ENCODE assay signal across 10 cellular contexts in the genomic region with DNA sequence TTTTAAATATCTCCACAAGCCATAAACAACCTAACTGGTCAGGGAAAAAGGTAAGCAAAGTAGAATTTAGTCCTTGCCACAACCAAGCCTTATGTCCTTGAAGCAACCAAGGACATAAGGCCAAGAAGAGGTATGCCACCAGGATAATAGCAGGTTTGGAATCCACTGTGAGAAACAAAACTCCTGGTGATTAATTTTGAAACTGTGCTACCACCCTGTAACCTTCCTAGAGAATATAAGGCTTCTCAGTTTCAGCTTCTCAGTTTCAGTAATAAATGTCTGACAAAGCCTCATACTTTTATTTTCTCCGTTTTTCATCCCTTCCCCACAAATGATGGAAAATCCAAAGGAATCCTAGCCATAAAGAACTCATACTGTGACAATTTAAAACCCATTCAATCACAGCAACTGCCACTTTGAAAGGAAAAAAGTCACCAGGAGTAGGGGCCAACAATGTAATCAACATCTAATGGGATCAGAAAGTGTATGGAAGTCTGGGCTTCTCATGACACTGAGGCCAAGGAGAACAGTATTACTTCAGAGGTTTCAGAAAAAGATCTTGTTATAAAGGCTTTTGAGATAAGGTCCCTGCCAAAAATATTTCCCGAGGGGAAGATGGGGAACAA.
DNase-seq lines count a peak whose midpoint lies in the region; ATAC-seq and TF ChIP-seq lines count a peak whose summit lies in the region.
"Had no signal": no experiment of that assay in that cellular context is flagged by ENCODE, and none has a peak within 500 bp of the region (broad histone marks: within the 10 kb centered on the region; RNA-seq: fewer than 3 reads in every experiment).

No MANE protein-coding gene starts in this region.

- no peaks in the 10 kb centered on the region for H3K27me3 ChIP-seq in smooth muscle cell (ENCODE audit: low read depth)

- peak overlapping the region; percentile 81 for H3K27ac ChIP-seq in smooth muscle cell (ENCODE audit: low read depth)

- peaks cover 14% of the 10 kb centered on the region for H3K79me2 ChIP-seq in smooth muscle cell (ENCODE audit: low read depth)

- 51% methylated on average over 2 of the region's 2 CpGs for WGBS in smooth muscle cell (ENCODE audit: low lambda C conversion rate)

- H3K4me3 ChIP-seq in smooth muscle cell = no peak overlapping the region

- intact Hi-C loops in left ventricle myocardium superior (cut with micrococcal nuclease) = no loop called here

- H3K4me2 ChIP-seq in smooth muscle cell = peak overlapping the region; percentile 65

- no peak overlapping the region for H2AFZ ChIP-seq in smooth muscle cell (ENCODE audit: low read depth)

- H3K9ac ChIP-seq in smooth muscle cell (ENCODE audit: low read depth) = peak overlapping the region; percentile 21

- TF ChIP-seq CTCF in smooth muscle cell (IDR thresholded peaks at IDR 0.05; ENCODE audit: borderline replicate concordance, insufficient read depth, poor library complexity, severe bottlenecking) = no peak

- no peaks in the 10 kb centered on the region for H3K36me3 ChIP-seq in smooth muscle cell (ENCODE audit: low read depth)

- peaks cover 2% of the 10 kb centered on the region for H3F3A ChIP-seq in smooth muscle cell (ENCODE audit: low read depth)

- no peaks in the 10 kb centered on the region for H3K9me3 ChIP-seq in smooth muscle cell (replicated peaks; ENCODE audit: low read depth)

- peaks cover 9% of the 10 kb centered on the region for H4K20me1 ChIP-seq in smooth muscle cell (ENCODE audit: low read depth)

- H3K4me1 ChIP-seq in smooth muscle cell (ENCODE audit: low read depth) = peaks cover 15% of the 10 kb centered on the region

- DNase-seq in NCI-H82 (lab: John Stamatoyannopoulos, UW) (peak; percentile 40), left ventricle myocardium superior (no peak), smooth muscle cell (lab: John Stamatoyannopoulos, UW; ENCODE audit: unreplicated experiment) (no peak), Kasumi-1 (lab: John Stamatoyannopoulos, UW) (no peak), OCI-M1 (lab: John Stamatoyannopoulos, UW) (no peak)
- DNase-seq: CD4-positive, alpha-beta T cell; NCI-H1930 had no signal

- peak; percentile 64 for ATAC-seq in GM21381 (IDR thresholded peaks at IDR 0.05; ENCODE audit: unreplicated experiment)
- ATAC-seq in left ventricle myocardium superior = peak; percentile 36
- ATAC-seq in GM18498 (IDR thresholded peaks at IDR 0.05; ENCODE audit: unreplicated experiment) = no peak
- ATAC-seq in HG03108 (IDR thresholded peaks at IDR 0.05; ENCODE audit: unreplicated experiment) = no peak

Comparison
In these comparisons a context has a peak if more than half of its experiments do, and no peak if none do; other contexts are left out.
1. ATAC-seq: peak in GM21381 (single experiment) and left ventricle myocardium superior (single experiment); none in GM18498 (single experiment) and HG03108 (single experiment).